ENCODE assay signal across 11 cellular contexts in the genomic region with DNA sequence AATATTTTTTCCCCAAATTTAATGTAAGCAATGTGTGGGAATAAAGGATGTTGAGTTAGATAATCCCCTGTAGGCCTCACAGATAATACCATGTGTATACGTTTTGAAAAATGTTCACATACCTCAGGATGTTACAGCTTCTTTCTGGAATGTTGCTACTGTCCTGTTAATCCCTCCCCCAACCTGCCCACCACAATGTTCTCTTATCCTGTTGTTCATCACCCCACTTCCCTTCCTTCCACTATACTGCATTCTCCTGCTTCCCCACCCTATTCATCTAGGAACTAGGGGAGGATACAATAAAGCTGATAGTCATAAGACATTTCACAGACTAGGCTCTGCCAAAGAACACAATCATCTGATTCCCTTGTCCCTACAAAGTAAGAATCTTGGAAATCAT.
DNase-seq lines count a peak whose midpoint lies in the region; ATAC-seq, FAIRE-seq and TF ChIP-seq lines count a peak whose summit lies in the region.
"Had no signal": no experiment of that assay in that cellular context is flagged by ENCODE, and none has a peak within 500 bp of the region (broad histone marks: within the 10 kb centered on the region; RNA-seq: fewer than 3 reads in every experiment).

No MANE protein-coding gene starts in this region.

- no peaks in the 10 kb centered on the region for H3K27me3 Mint-ChIP-seq in astrocyte (ENCODE audit: low read depth, unreplicated experiment)

- no peaks in the 10 kb centered on the region for H3K9me3 Mint-ChIP-seq in astrocyte (ENCODE audit: unreplicated experiment)

- no peak overlapping the region for H2AFZ ChIP-seq in astrocyte (ENCODE audit: low read depth, low read length)

- no TSS peak for BruUV-seq in A673 (replicated peaks; lab: Mats Ljungman, UMichigan)

- H3K36me3 ChIP-seq in A673 (ENCODE audit: insufficient read depth, low read length, poor library complexity, severe bottlenecking) (no peaks in the 10 kb centered on the region), astrocyte (ENCODE audit: insufficient read depth, low read length) (no peaks in the 10 kb centered on the region)

- DNase-seq in A673 (ENCODE audit: low spot score) (peak; percentile 62), HT1080 (ENCODE audit: low read depth) (peak; percentile 100), astrocyte (ENCODE audit: low read depth) (peak; percentile 84), iris pigment epithelial cell (ENCODE audit: low read depth) (peak; percentile 96), cerebellar cortex (ENCODE audit: low spot score) (no peak)
- DNase-seq: AML-193, T1000 had no signal

- POLR2A ChIA-PET in A673 (lab: Charles Lee; ENCODE audit: low non-redundant PET): no interaction called here

- H3K4me1 Mint-ChIP-seq in astrocyte (ENCODE audit: low read depth, unreplicated experiment): peaks cover 77% of the 10 kb centered on the region

- no peaks in the 10 kb centered on the region for H3K36me3 Mint-ChIP-seq in astrocyte (ENCODE audit: low read depth, unreplicated experiment)

- peaks cover 38% of the 10 kb centered on the region for H4K20me1 ChIP-seq in astrocyte (ENCODE audit: insufficient read depth, low read length)

- TF ChIP-seq POLR2A in GM18505 (IDR thresholded peaks at IDR 0.05; ENCODE audit: borderline replicate concordance, extremely low read depth, insufficient read depth, insufficient read length): no peak

- no peak for ATAC-seq in GM18505 (IDR thresholded peaks at IDR 0.05; ENCODE audit: unreplicated experiment)
- ATAC-seq in HG03175 (IDR thresholded peaks at IDR 0.05; ENCODE audit: unreplicated experiment): no peak
- no peak for ATAC-seq in HG02870 (IDR thresholded peaks at IDR 0.05; ENCODE audit: unreplicated experiment)

- H3K27me3 ChIP-seq in A673 (replicated peaks; ENCODE audit: insufficient read depth, low read depth, low read length, poor library complexity) (no peaks in the 10 kb centered on the region), astrocyte (ENCODE audit: insufficient read depth, low read length) (no peaks in the 10 kb centered on the region)

- intact Hi-C loops in A673 (cut with micrococcal nuclease; ENCODE audit: unreplicated experiment): loop anchor here (5.0 kb wide), 2 partner anchors 35 to 180 kb away; no protein-coding TSS in a partner anchor

- peaks cover 48% of the 10 kb centered on the region for H3K4me1 ChIP-seq in A673 (ENCODE audit: insufficient read depth, low read length, poor library complexity, severe bottlenecking)
- H3K4me1 ChIP-seq in astrocyte (ENCODE audit: insufficient read depth, low read length): peaks cover 63% of the 10 kb centered on the region

- H3K27ac ChIP-seq in A673 (ENCODE audit: low read depth, low read length, poor library complexity, severe bottlenecking) (peak overlapping the region; percentile 67), astrocyte (ENCODE audit: low read depth, low read length) (peak overlapping the region; percentile 87)

- peaks cover 81% of the 10 kb centered on the region for H3K79me2 ChIP-seq in astrocyte (ENCODE audit: insufficient read depth, low read length)

- H3K9ac ChIP-seq in astrocyte (ENCODE audit: low read length): peak overlapping the region; percentile 72

- no peak overlapping the region for H3K4me3 ChIP-seq in A673 (ENCODE audit: low read depth, low read length, poor library complexity, severe bottlenecking)
- H3K4me3 ChIP-seq in astrocyte (ENCODE audit: insufficient read depth, low read depth, low read length): no peak overlapping the region

- peak overlapping the region; percentile 74 for H3K4me3 Mint-ChIP-seq in astrocyte (ENCODE audit: unreplicated experiment)

- H3K4me2 ChIP-seq in astrocyte (ENCODE audit: low read length): peak overlapping the region; percentile 61

- peak; percentile 63 for FAIRE-seq in astrocyte (lab: Jason Lieb, UNC)
- FAIRE-seq: colon had no signal

- H3K9me3 ChIP-seq in A673 (ENCODE audit: low read depth, low read length, poor library complexity, severe bottlenecking) (no peaks in the 10 kb centered on the region), astrocyte (ENCODE audit: insufficient read depth, low read depth, low read length) (no peaks in the 10 kb centered on the region)

- CTCF ChIA-PET in A673 (lab: Charles Lee): interaction anchor here (1.2 to 1.7 kb wide), 3 partner anchors 24 to 175 kb away, joined by 3 to 4 read pairs (median 4); no protein-coding TSS in a partner anchor

- TF ChIP-seq CTCF in A673 (conservative IDR thresholded peaks at IDR 0.05; ENCODE audit: low read depth, low read length): no peak
- TF ChIP-seq CTCF in astrocyte (IDR thresholded peaks at IDR 0.05; ENCODE audit: insufficient read depth, low read depth, low read length): no peak

- peak overlapping the region; percentile 99 for H3K27ac Mint-ChIP-seq in astrocyte (ENCODE audit: unreplicated experiment)
